In the genomic region with DNA sequence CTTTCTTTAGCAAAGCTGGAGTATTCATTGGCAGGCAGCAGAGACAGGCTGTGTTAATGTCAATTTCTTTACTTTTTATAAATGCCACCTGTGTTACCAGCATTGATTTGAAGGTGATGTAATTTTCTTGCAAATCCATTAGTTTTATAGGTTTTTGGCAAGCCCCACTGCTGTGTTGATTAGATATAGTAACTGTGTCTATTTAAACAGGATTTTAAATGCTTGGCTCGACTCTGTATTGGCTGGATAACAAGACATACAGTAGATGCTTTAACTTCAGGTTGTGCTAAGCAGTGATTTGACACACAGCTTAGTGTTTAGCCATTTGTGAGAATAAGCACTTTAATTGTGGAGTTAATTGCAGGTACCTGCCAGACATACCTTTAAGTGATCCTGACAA, we compare ENCODE assay signal across 22 cellular contexts.
"Had no signal": no experiment of that assay in that cellular context is flagged by ENCODE, and none has a peak within 500 bp of the region (broad histone marks: within the 10 kb centered on the region; RNA-seq: fewer than 3 reads in every experiment).

No MANE protein-coding gene starts in this region.

- H3K27ac Mint-ChIP-seq: activated B cell treated with CpG ODN at 0.5 μM for 24 hours; activated CD4-positive, alpha-beta T cell treated with anti-CD3 and anti-CD28 coated beads for 36 hours; activated naive CD4-positive, alpha-beta T cell treated with anti-CD3 and anti-CD28 coated beads for 36 hours; activated naive CD8-positive, alpha-beta T cell treated with anti-CD3 and anti-CD28 coated beads, Interleukin-2, amount 10 ng/mL, durations not matched to agents 7 days and 5 days; effector memory CD8-positive, alpha-beta T cell; immature natural killer cell; naive thymus-derived CD8-positive, alpha-beta T cell; stimulated activated naive CD8-positive, alpha-beta T cell treated with anti-CD3 and anti-CD28 coated beads, Interleukin-15, Interleukin-2, amounts not matched to agents 100 ng/mL and 50 ng/mL, for 24 hours had no signal

- H3K9me3 Mint-ChIP-seq: activated naive CD4-positive, alpha-beta T cell treated with anti-CD3 and anti-CD28 coated beads for 36 hours; stimulated activated naive CD8-positive, alpha-beta T cell treated with anti-CD3 and anti-CD28 coated beads, Interleukin-15, Interleukin-2, amounts not matched to agents 100 ng/mL and 50 ng/mL, for 24 hours had no signal

- H3K36me3 Mint-ChIP-seq: activated naive CD8-positive, alpha-beta T cell treated with anti-CD3 and anti-CD28 coated beads, Interleukin-2, amount 10 ng/mL, durations not matched to agents 7 days and 5 days; naive thymus-derived CD8-positive, alpha-beta T cell had no signal

- H3K4me3 Mint-ChIP-seq: activated B cell treated with CpG ODN at 0.5 μM for 24 hours; activated CD4-positive, alpha-beta T cell treated with anti-CD3 and anti-CD28 coated beads for 36 hours; activated naive CD4-positive, alpha-beta T cell treated with anti-CD3 and anti-CD28 coated beads for 36 hours; activated naive CD8-positive, alpha-beta T cell treated with anti-CD3 and anti-CD28 coated beads, Interleukin-2, amount 10 ng/mL, durations not matched to agents 7 days and 5 days; effector memory CD8-positive, alpha-beta T cell; immature natural killer cell; naive thymus-derived CD8-positive, alpha-beta T cell; stimulated activated naive CD8-positive, alpha-beta T cell treated with anti-CD3 and anti-CD28 coated beads, Interleukin-15, Interleukin-2, amounts not matched to agents 100 ng/mL and 50 ng/mL, for 24 hours had no signal

- H3K27me3 Mint-ChIP-seq: activated B cell treated with CpG ODN at 0.5 μM for 24 hours; effector memory CD8-positive, alpha-beta T cell; stimulated activated naive CD8-positive, alpha-beta T cell treated with anti-CD3 and anti-CD28 coated beads, Interleukin-15, Interleukin-2, amounts not matched to agents 100 ng/mL and 50 ng/mL, for 24 hours had no signal

- ATAC-seq: activated CD4-positive, alpha-beta T cell treated with anti-CD3 and anti-CD28 coated beads for 36 hours; effector memory CD8-positive, alpha-beta T cell; naive thymus-derived CD8-positive, alpha-beta T cell; right cardiac atrium had no signal

- DNase-seq: activated B cell treated with CpG ODN at 0.5 μM for 24 hours; activated CD4-positive, alpha-beta T cell treated with anti-CD3 and anti-CD28 coated beads for 36 hours; activated CD4-positive, alpha-beta T cell treated with anti-CD3 and anti-CD28 coated beads, Interleukin-2, amount 50 U/mL, for 4 hours; activated CD8-positive, alpha-beta memory T cell treated with anti-CD3 and anti-CD28 coated beads, Interleukin-2, amount 50 U/mL, for 48 hours; activated effector memory CD4-positive, alpha-beta T cell treated with Interleukin-2 at 50 U/mL for 16 hours; activated naive CD4-positive, alpha-beta T cell treated with anti-CD3 and anti-CD28 coated beads for 36 hours; activated naive CD8-positive, alpha-beta T cell treated with anti-CD3 and anti-CD28 coated beads, Interleukin-2, amount 10 ng/mL, durations not matched to agents 7 days and 5 days; activated T-cell treated with anti-CD3 and anti-CD28 coated beads, Interleukin-2, amount 50 U/mL, for 48 hours; amniotic stem cell; colonic mucosa; dorsolateral prefrontal cortex; effector memory CD8-positive, alpha-beta T cell; glutamatergic neuron; immature natural killer cell; left ventricle myocardium inferior; naive thymus-derived CD8-positive, alpha-beta T cell; right cardiac atrium; stimulated activated CD4-positive, alpha-beta T cell treated with anti-CD3 and anti-CD28 coated beads, Interleukin-12 subunit alpha, Interleukin-12 subunit beta, amount 100 ng/mL, for 4 hours; stimulated activated CD4-positive, alpha-beta T cell treated with anti-CD3 and anti-CD28 coated beads, Interleukin-4, amount 100 ng/mL, for 4 hours; T1000; tibial artery had no signal

- H3K4me1 Mint-ChIP-seq: activated B cell treated with CpG ODN at 0.5 μM for 24 hours; activated CD4-positive, alpha-beta T cell treated with anti-CD3 and anti-CD28 coated beads for 36 hours; activated naive CD8-positive, alpha-beta T cell treated with anti-CD3 and anti-CD28 coated beads, Interleukin-2, amount 10 ng/mL, durations not matched to agents 7 days and 5 days; naive thymus-derived CD8-positive, alpha-beta T cell had no signal
